In the genomic region with DNA sequence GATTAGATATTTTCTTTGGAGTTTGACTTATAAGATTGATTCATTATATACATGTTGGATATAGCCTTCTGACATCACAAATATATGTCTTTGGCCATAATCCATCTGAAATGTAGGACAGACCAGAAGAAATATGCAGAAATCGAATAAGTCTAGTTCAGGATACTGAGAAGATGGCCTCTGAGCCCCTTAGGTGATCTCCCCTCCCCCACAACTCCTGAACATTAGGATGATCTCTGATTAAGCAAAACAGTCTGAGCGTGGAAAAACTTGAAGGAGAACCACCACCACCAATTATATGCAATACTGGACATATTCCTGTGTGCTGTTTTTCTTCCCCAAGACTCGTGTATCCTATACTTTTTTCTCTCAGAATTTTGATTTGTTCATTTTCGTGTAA, we compare ENCODE assay signal across 9 cellular contexts. TPM values are rescaled to one million over a fixed set of nuclear protein-coding genes. Genes with fewer than 3 reads are reported as not detected.
DNase-seq lines count a peak whose midpoint lies in the region; ATAC-seq, FAIRE-seq and TF ChIP-seq lines count a peak whose summit lies in the region.
"Had no signal": no experiment of that assay in that cellular context is flagged by ENCODE, and none has a peak within 500 bp of the region (broad histone marks: within the 10 kb centered on the region; RNA-seq: fewer than 3 reads in every experiment).

No MANE protein-coding gene starts in this region.

- no peak for ATAC-seq in A549
- ATAC-seq in HG02884 (IDR thresholded peaks at IDR 0.05; ENCODE audit: unreplicated experiment) = no peak
- no peak for ATAC-seq in GM18520 (IDR thresholded peaks at IDR 0.05; ENCODE audit: unreplicated experiment)

- no peaks in the 10 kb centered on the region for H3K27me3 Mint-ChIP-seq in activated naive CD8-positive, alpha-beta T cell

- no peak for TF ChIP-seq EP300 in A549 (IDR thresholded peaks at IDR 0.05)

- H3K4me1 ChIP-seq in A549 (peaks cover 57% of the 10 kb centered on the region), GM23248 (ENCODE audit: insufficient read depth) (peaks cover 58% of the 10 kb centered on the region), liver (ENCODE audit: control insufficient read depth in 4 of 4, insufficient read depth in 4 of 4, low read length in 3 of 4) (peaks cover 7 to 67% (median 61%) of the 10 kb centered on the region in 4 donors)

- no peak for TF ChIP-seq RAD21 in A549 (conservative IDR thresholded peaks at IDR 0.05 in 1 of 2, IDR thresholded peaks at IDR 0.05 in 1 of 2)
- TF ChIP-seq RAD21 in liver (IDR thresholded peaks at IDR 0.05) = no peak

- peak overlapping the region; percentile 99 for H3K4me3 Mint-ChIP-seq in activated naive CD8-positive, alpha-beta T cell

- DNase-seq in A549 (ENCODE audit: low read depth in 1 of 2, low spot score in 1 of 2) (no peak), GM23248 (peak; percentile 35), middle frontal gyrus (ENCODE audit: extremely low spot score, low spot score) (no peak)
- no peak for DNase-seq in stimulated activated CD4-positive, alpha-beta T cell treated with anti-CD3 and anti-CD28 coated beads, Interleukin-12 subunit alpha, Interleukin-12 subunit beta, amount 100 ng/mL, for 4 hours
- DNase-seq: islet precursor cell had no signal

- POLR2A ChIA-PET in A549 (lab: Yijun Ruan, JAX) = interaction anchor here (1.6 to 1.8 kb wide), 2 partner anchors 20 to 38 kb away, joined by 6 to 7 read pairs; a partner anchor contains a TSS

- peak overlapping the region; percentile 47 to 99; a peak in 4 of 6 replicates for H3K27ac ChIP-seq in A549
- H3K27ac ChIP-seq in GM23248 = peak overlapping the region; percentile 99
- H3K27ac ChIP-seq in liver (ENCODE audit: low read depth in 1 of 2, low read length in 2 of 2) = peak overlapping the region; percentile 15 to 31

- H4K20me1 ChIP-seq in GM23248 (ENCODE audit: insufficient read depth) = peaks cover 43% of the 10 kb centered on the region

- WGBS in A549 (ENCODE audit: missing lambda C conversion rate) = 16% methylated on average over 4 of the region's 4 CpGs
- 10 to 16% methylated on average over 4 of the region's 4 CpGs for WGBS in GM23248 (ENCODE audit: low coverage in 1 of 2, low lambda C conversion rate in 2 of 2, missing lambda C conversion rate in 2 of 2), 2 experiments
- 33% methylated on average over 4 of the region's 4 CpGs for WGBS in liver

- H3K36me3 Mint-ChIP-seq in activated naive CD8-positive, alpha-beta T cell = peaks cover 9% of the 10 kb centered on the region

- no peak for TF ChIP-seq CTCF in A549 (IDR thresholded peaks at IDR 0.05)
- no peak for TF ChIP-seq CTCF in liver (IDR thresholded peaks at IDR 0.05; ENCODE audit: low read depth, low read length, missing input control)

- H3K4me2 ChIP-seq in A549 (peak overlapping the region; percentile 94), GM23248 (ENCODE audit: unreplicated experiment) (peak overlapping the region; percentile 86)

- H3K9me3 Mint-ChIP-seq in activated naive CD8-positive, alpha-beta T cell (ENCODE audit: low read depth) = no peaks in the 10 kb centered on the region

- H3K36me3 ChIP-seq in GM23248 (ENCODE audit: low read depth) (no peaks in the 10 kb centered on the region), liver (ENCODE audit: control insufficient read depth in 4 of 4, insufficient read depth in 3 of 4, low read depth in 1 of 4, low read length in 3 of 4) (no peaks in the 10 kb centered on the region)

- no peak overlapping the region for H2AFZ ChIP-seq in GM23248

- H3K4me3 ChIP-seq in A549 = peak overlapping the region; percentile 84
- H3K4me3 ChIP-seq in GM23248 = peak overlapping the region; percentile 95
- H3K4me3 ChIP-seq in liver (ENCODE audit: low read depth in 1 of 3, low read length in 3 of 3) = no peak overlapping the region

- FAIRE-seq in A549 (lab: Jason Lieb, UNC) = no peak

- peak overlapping the region; percentile 52 for H3K27ac Mint-ChIP-seq in activated naive CD8-positive, alpha-beta T cell

- in situ Hi-C loops in GM23248 (cut with MboI) = no loop called here

- H3K4me1 Mint-ChIP-seq in activated naive CD8-positive, alpha-beta T cell (ENCODE audit: low read depth) = peaks cover 70% of the 10 kb centered on the region

- H3K9ac ChIP-seq in GM23248 = peak overlapping the region; percentile 100
- peak overlapping the region in 1 of 2 donors; percentile 10 for H3K9ac ChIP-seq in liver (ENCODE audit: low read depth in 1 of 2, low read length in 2 of 2)

- CTCF ChIA-PET in A549 (lab: Yijun Ruan, JAX) = interaction anchor here (1.9 kb wide), 1 partner anchor 38 kb away, joined by 5 read pairs; a partner anchor contains a TSS

- H3K27me3 ChIP-seq in GM23248 (replicated peaks; ENCODE audit: insufficient read depth) = no peaks in the 10 kb centered on the region
- no peaks in the 10 kb centered on the region for H3K27me3 ChIP-seq in liver (ENCODE audit: control insufficient read depth in 4 of 4, insufficient read depth in 4 of 4, low read length in 3 of 4)

- no peaks in the 10 kb centered on the region for H3K9me2 ChIP-seq in GM23248 (ENCODE audit: insufficient read depth)

- peaks cover 67% of the 10 kb centered on the region for H3F3A ChIP-seq in GM23248 (ENCODE audit: insufficient read depth)

- H3K9me3 ChIP-seq in A549 (no peaks in the 10 kb centered on the region), GM23248 (ENCODE audit: low read depth) (no peaks in the 10 kb centered on the region), liver (ENCODE audit: control insufficient read depth in 4 of 4, low read length in 3 of 4) (no peaks in the 10 kb centered on the region)

- TF ChIP-seq POLR2A in A549 (IDR thresholded peaks at IDR 0.05; ENCODE audit: low read length) = no peak

- H3K79me2 ChIP-seq in GM23248 (ENCODE audit: insufficient read depth) = peaks cover 85% of the 10 kb centered on the region

TF ChIP-seq in A549, 52 proteins besides CTCF, POLR2A, EP300 and RAD21:
- TF ChIP-seq POLR2AphosphoS2 (conservative IDR thresholded peaks at IDR 0.05; ENCODE audit: low read length) (no peak), KDM1A (IDR thresholded peaks at IDR 0.05; ENCODE audit: low read depth) (no peak)
- TF ChIP-seq, protein P1, sequence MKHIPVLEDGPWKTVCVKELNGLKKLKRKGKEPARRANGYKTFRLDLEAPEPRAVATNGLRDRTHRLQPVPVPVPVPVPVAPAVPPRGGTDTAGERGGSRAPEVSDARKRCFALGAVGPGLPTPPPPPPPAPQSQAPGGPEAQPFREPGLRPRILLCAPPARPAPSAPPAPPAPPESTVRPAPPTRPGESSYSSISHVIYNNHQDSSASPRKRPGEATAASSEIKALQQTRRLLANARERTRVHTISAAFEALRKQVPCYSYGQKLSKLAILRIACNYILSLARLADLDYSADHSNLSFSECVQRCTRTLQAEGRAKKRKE (CRISPR knock-in tag; IDR thresholded peaks at IDR 0.05; ENCODE audit: low read depth) = no peak

TF ChIP-seq in liver, 16 proteins besides CTCF, POLR2A, EP300 and RAD21:
- no peak for TF ChIP-seq FOXA2 (IDR thresholded peaks at IDR 0.05)
- no peak for TF ChIP-seq HNF4A (conservative IDR thresholded peaks at IDR 0.05)
- TF ChIP-seq SP1 (IDR thresholded peaks at IDR 0.05) = no peak
- TF ChIP-seq HNF4G (IDR thresholded peaks at IDR 0.05) = no peak
- TF ChIP-seq TAF1 (conservative IDR thresholded peaks at IDR 0.05) = no peak
- no peak for TF ChIP-seq FOXA1 (IDR thresholded peaks at IDR 0.05)

RNA-seq across cellular contexts. Expression of a gene that starts 3.2 kb away (rescaled TPM):
- polyA plus RNA-seq in A549 (2011; rRNA removed) (92.3 and 116 TPM in 2 replicates), A549 (2017; fragmentation: RNase III; extraction: RNeasy Plus Mini Kit Qiagen cat#74134 plus additional on column Dnase treatment) (41.7 to 46.1 TPM (median 44.2 TPM) in 3 replicates), GM23248 (2016; fragmentation: Nextera tagmentation; extraction: Ambion mirVana) (31.7 and 35.0 TPM in 2 replicates), liver (10 to 100 TPM; 17.9 to 28.0 TPM)
- 27.4 and 36.6 TPM in 2 replicates for polyA plus RNA-seq in A549 (2012; cell fraction: cytosol; rRNA removed)
- 70.5 and 82.3 TPM in 2 replicates for polyA plus RNA-seq in A549 (2012; cell fraction: nucleus; rRNA removed)
- polyA minus RNA-seq in A549 (2011; rRNA and poly(A)+ RNA removed) = 151 and 153 TPM in 2 replicates
- 45.0 and 62.0 TPM in 2 replicates for total RNA-seq in GM23248 (2014; rRNA removed; shearing (Covaris generic))
- total RNA-seq in liver = 10 to 100 TPM; 20.6 to 76.6 TPM

RNA-seq across cellular contexts. Expression of a gene that starts 37.8 kb away (rescaled TPM):
- polyA plus RNA-seq in A549 (2011; rRNA removed) = 86.0 and 93.2 TPM in 2 replicates
- polyA plus RNA-seq in A549 (2012; cell fraction: cytosol; rRNA removed) = 30.2 and 32.0 TPM in 2 replicates
- 15.7 and 22.5 TPM in 2 replicates for polyA plus RNA-seq in A549 (2012; cell fraction: nucleus; rRNA removed)
- 53.9 to 64.4 TPM (median 60.7 TPM) in 3 replicates for polyA plus RNA-seq in A549 (2017; fragmentation: RNase III; extraction: RNeasy Plus Mini Kit Qiagen cat#74134 plus additional on column Dnase treatment)
- 50.7 and 51.4 TPM in 2 replicates for polyA minus RNA-seq in A549 (2011; rRNA and poly(A)+ RNA removed)
- 38.9 and 41.7 TPM in 2 replicates for total RNA-seq in GM23248 (2014; rRNA removed; shearing (Covaris generic))
- 27.9 and 28.5 TPM in 2 replicates for polyA plus RNA-seq in GM23248 (2016; fragmentation: Nextera tagmentation; extraction: Ambion mirVana)
- 10 to 100 TPM; 21.9 to 24.5 TPM for total RNA-seq in liver
- polyA plus RNA-seq in liver = 10 to 100 TPM; 20.1 to 21.4 TPM

Comparison
In these comparisons a context has a peak if more than half of its experiments do, and no peak if none do; other contexts are left out.
1. H3K27ac ChIP-seq: peak in every context shown above with its lines; median percentile 99 in GM23248; 73 in A549; 23 in liver.
2. H3K4me3 ChIP-seq: peak in A549 (single experiment) and GM23248 (single experiment); none in liver (0 of 3).